Comparison of ENCODE assay signal across 16 cellular contexts in genomic region chr15:50977157-50977556, GRCh38.
DNase-seq lines count a peak whose midpoint lies in the region; ATAC-seq and TF ChIP-seq lines count a peak whose summit lies in the region.
"Had no signal": no experiment of that assay in that cellular context is flagged by ENCODE, and none has a peak within 500 bp of the region (broad histone marks: within the 10 kb centered on the region; RNA-seq: fewer than 3 reads in every experiment).

No MANE protein-coding gene starts in this region.

- H3K9me3 ChIP-seq in adipocyte (ENCODE audit: control insufficient read depth, low read length) (peaks cover 6% of the 10 kb centered on the region), thoracic aorta (no peaks in the 10 kb centered on the region)

- TF ChIP-seq CTCF in choroid plexus epithelial cell (conservative IDR thresholded peaks at IDR 0.05; ENCODE audit: low read depth, low read length) (no peak), fibroblast of villous mesenchyme (IDR thresholded peaks at IDR 0.05; ENCODE audit: insufficient read depth, low read depth, low read length) (no peak), thoracic aorta (IDR thresholded peaks at IDR 0.05) (no peak)

- H3K4me1 ChIP-seq in adipocyte (ENCODE audit: control insufficient read depth, insufficient read depth, low read length) (peaks cover 8% of the 10 kb centered on the region), thoracic aorta (ENCODE audit: control insufficient read depth in 1 of 2, low read depth in 2 of 2) (peaks cover 17 to 28% of the 10 kb centered on the region in 2 donors)

- ATAC-seq in thoracic aorta (ENCODE audit: insufficient number of reproducible peaks, low FRiP score, low read depth) (no peak), HG02763 (IDR thresholded peaks at IDR 0.05; ENCODE audit: unreplicated experiment) (no peak)
- ATAC-seq: K562 had no signal

- H3K4me3 ChIP-seq in adipocyte (ENCODE audit: low read length) (no peak overlapping the region), choroid plexus epithelial cell (ENCODE audit: low read depth, low read length) (no peak overlapping the region), fibroblast of villous mesenchyme (ENCODE audit: low read depth, low read length) (no peak overlapping the region), thoracic aorta (no peak overlapping the region)
- H3K4me3 ChIP-seq: K562, PC-9 had no signal

- H3K9ac ChIP-seq in adipocyte (ENCODE audit: low read length) = no peak overlapping the region

- H3K36me3 ChIP-seq in adipocyte (ENCODE audit: control insufficient read depth, insufficient read depth, low read length, severe bottlenecking) = peaks cover 49% of the 10 kb centered on the region
- no peaks in the 10 kb centered on the region for H3K36me3 ChIP-seq in thoracic aorta

- peak; percentile 40 for DNase-seq in adipocyte (ENCODE audit: low read depth)
- peak; percentile 44 for DNase-seq in choroid plexus epithelial cell (ENCODE audit: low read depth)
- peak; percentile 22 for DNase-seq in fibroblast of villous mesenchyme (ENCODE audit: low read depth)
- no peak for DNase-seq in thoracic aorta (ENCODE audit: low spot score)
- DNase-seq in DMS153 (lab: John Stamatoyannopoulos, UW) = no peak
- DNase-seq in NCI-H2196 (lab: John Stamatoyannopoulos, UW; ENCODE audit: unreplicated experiment) = no peak
- DNase-seq: CD4-positive, alpha-beta memory T cell; DMS79; H9; NCI-H1436; NCI-H2029; NCI-H510A treated with DMSO at 0.1 percent for 48 hours; NCI-H82; PC-9 had no signal

- no peaks in the 10 kb centered on the region for H3K27me3 ChIP-seq in adipocyte (replicated peaks; ENCODE audit: control insufficient read depth, insufficient read depth, low read length)
- H3K27me3 ChIP-seq in thoracic aorta (replicated peaks; ENCODE audit: insufficient read depth) = no peaks in the 10 kb centered on the region

- H3K27ac ChIP-seq in thoracic aorta = peak overlapping the region; percentile 37 to 38
- H3K27ac ChIP-seq: PC-9 had no signal

Comparison
In these comparisons a context has a peak if more than half of its experiments do, and no peak if none do; other contexts are left out.
1. DNase-seq: peak in adipocyte (single experiment), choroid plexus epithelial cell (single experiment) and fibroblast of villous mesenchyme (single experiment); none in thoracic aorta (single experiment), DMS153 (single experiment) and NCI-H2196 (single experiment).